2 cellular contexts compared by ENCODE assay signal in genomic region chr15:56471440-56472069, GRCh38.
A peak's percentile ranks its signal among the peaks of the same experiment; 100 is the strongest.
TF ChIP-seq lines count a peak whose summit lies in the region.

No MANE protein-coding gene starts in this region.

TF ChIP-seq in GM23338, 12 proteins besides CTCF, POLR2A, EP300 and RAD21 (continued from another document):
- no peak for TF ChIP-seq ZNF462 (CRISPR knock-in tag; IDR thresholded peaks at IDR 0.05)

TF ChIP-seq in GM12878, 131 proteins besides CTCF, POLR2A, EP300 and RAD21 (continued from another document):
- no peak for TF ChIP-seq RELB (IDR thresholded peaks at IDR 0.05; ENCODE audit: low read depth)
- TF ChIP-seq ATF7 (IDR thresholded peaks at IDR 0.05; ENCODE audit: low read depth): peak; percentile 48; the same call in 1 of the 2 replicates
- peak; percentile 85 for TF ChIP-seq SPI1 (IDR thresholded peaks at IDR 0.05; ENCODE audit: borderline replicate concordance, insufficient read depth, low read depth, low read length)
TF ChIP-seq in GM12878: peak in this region for 2.
